Comparison of ENCODE assay signal across 29 cellular contexts in genomic region chr7:4345004-4345403, GRCh38.
"Had no signal": no experiment of that assay in that cellular context is flagged by ENCODE, and none has a peak within 500 bp of the region (broad histone marks: within the 10 kb centered on the region; RNA-seq: fewer than 3 reads in every experiment).

No MANE protein-coding gene starts in this region.

- H3K27me3 ChIP-seq: brain microvascular endothelial cell, foreskin keratinocyte, gastrocnemius medialis, heart right ventricle, hepatocyte had no signal

- H3K79me2 ChIP-seq: hepatocyte had no signal

- H3K4me1 ChIP-seq: esophagus muscularis mucosa, foreskin keratinocyte, gastrocnemius medialis, heart right ventricle had no signal

- DNase-seq: activated B cell treated with CpG ODN at 0.5 μM for 24 hours; activated CD4-positive, alpha-beta T cell treated with anti-CD3 and anti-CD28 coated beads for 48 hours; activated CD4-positive, alpha-beta T cell treated with anti-CD3 and anti-CD28 coated beads, Interleukin-2, amount 50 U/mL, for 1 hour; activated CD4-positive, alpha-beta T cell treated with anti-CD3 and anti-CD28 coated beads, Interleukin-2, amount 50 U/mL, for 48 hours; activated CD8-positive, alpha-beta memory T cell treated with anti-CD3 and anti-CD28 coated beads for 24 hours; activated CD8-positive, alpha-beta T cell treated with anti-CD3 and anti-CD28 coated beads for 36 hours; activated effector memory CD4-positive, alpha-beta T cell treated with Interleukin-2 at 50 U/mL for 16 hours; activated gamma-delta T cell treated with Interleukin-2 at 50 U/mL for 16 hours; activated naive CD4-positive, alpha-beta T cell treated with anti-CD3 and anti-CD28 coated beads, Interleukin-2, amount 50 U/mL, for 16 hours; activated naive CD4-positive, alpha-beta T cell treated with Interleukin-2 at 50 U/mL for 16 hours; activated T-cell treated with anti-CD3 and anti-CD28 coated beads, Interleukin-2, amount 50 U/mL, for 4 hours; amniotic stem cell; anterior cingulate cortex; brain microvascular endothelial cell; dermis blood vessel endothelial cell; effector CD4-positive, alpha-beta T cell; effector memory CD8-positive, alpha-beta T cell; erythroblast; foreskin keratinocyte; gastrocnemius medialis; glutamatergic neuron; heart right ventricle; T-helper 2 cell had no signal

- H3K9me3 ChIP-seq: gastrocnemius medialis had no signal

- H3K27ac ChIP-seq: brain microvascular endothelial cell, coronary artery, esophagus muscularis mucosa, foreskin keratinocyte, gastrocnemius medialis, heart right ventricle, hepatocyte, WERI-Rb-1 had no signal

- ATAC-seq: activated CD4-positive, CD25-positive, alpha-beta regulatory T cell treated with anti-CD3 and anti-CD28 coated beads, Interleukin-2, amount 50 U/mL, for 24 hours; activated CD8-positive, alpha-beta T cell treated with anti-CD3 and anti-CD28 coated beads for 36 hours; activated T-cell treated with anti-CD3 and anti-CD28 coated beads, Interleukin-2, amount 50 U/mL, for 4 hours; activated T-helper 17 cell treated with anti-CD3 and anti-CD28 coated beads, Interleukin-2, amount 50 U/mL, for 72 hours; effector memory CD8-positive, alpha-beta T cell; foreskin keratinocyte; gastrocnemius medialis; heart right ventricle had no signal

- H3K36me3 ChIP-seq: brain microvascular endothelial cell, esophagus muscularis mucosa, gastrocnemius medialis, heart right ventricle, WERI-Rb-1 had no signal

- H3K4me3 ChIP-seq: coronary artery, esophagus muscularis mucosa, gastrocnemius medialis, heart right ventricle, hepatocyte had no signal

- H2AFZ ChIP-seq: hepatocyte had no signal

- H3K4me2 ChIP-seq: hepatocyte had no signal
